ENCODE assay signal across 8 cellular contexts in the genomic region with DNA sequence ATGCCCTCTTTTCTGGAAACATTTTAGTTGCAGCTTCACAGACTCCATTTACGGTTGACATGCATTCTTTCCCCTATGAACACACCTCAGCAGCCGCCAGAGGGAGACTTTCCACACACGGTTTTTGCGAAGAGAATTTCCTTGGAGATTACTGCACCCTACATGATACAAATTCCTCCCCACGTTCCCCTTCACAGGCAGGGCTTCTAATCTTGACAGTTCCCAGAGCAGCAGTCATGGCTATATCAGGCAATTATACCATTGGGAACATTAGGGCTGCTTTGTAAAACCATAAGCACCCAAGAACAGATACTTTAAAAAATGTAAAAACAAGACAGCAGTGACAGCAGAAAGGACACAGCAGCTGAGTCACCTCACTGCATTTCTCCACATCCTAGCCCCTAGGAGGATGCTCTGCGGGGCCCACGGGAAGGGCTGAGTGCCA.
DNase-seq lines count a peak whose midpoint lies in the region; ATAC-seq and TF ChIP-seq lines count a peak whose summit lies in the region.

No MANE protein-coding gene starts in this region.

- DNase-seq in AG10803 (ENCODE audit: low read depth) (peak; percentile 59), NCI-H82 (lab: John Stamatoyannopoulos, UW) (peak; percentile 74), body of pancreas (peak; percentile 53 to 70 (median 65)), inferior parietal cortex (ENCODE audit: extremely low spot score) (peak; percentile 89)
- DNase-seq in stimulated activated CD4-positive, alpha-beta T cell treated with anti-CD3 and anti-CD28 coated beads, Interleukin-1b, Interleukin-23, amount 100 ng/mL, for 48 hours: peak; percentile 8
- DNase-seq in activated CD8-positive, alpha-beta memory T cell treated with anti-CD3 and anti-CD28 coated beads for 24 hours: no peak

- peak; percentile 81 for ATAC-seq in body of pancreas
- ATAC-seq in HG02884 (IDR thresholded peaks at IDR 0.05; ENCODE audit: unreplicated experiment): no peak

- H3K9me3 ChIP-seq in body of pancreas: no peaks in the 10 kb centered on the region

- H3K4me3 ChIP-seq in AG10803 (ENCODE audit: low read length) (no peak overlapping the region), body of pancreas (no peak overlapping the region)

- no peaks in the 10 kb centered on the region for H3K4me1 ChIP-seq in body of pancreas

- TF ChIP-seq CTCF in AG10803 (conservative IDR thresholded peaks at IDR 0.05; ENCODE audit: low read length) (peak; percentile 88), GM12874 (IDR thresholded peaks at IDR 0.05; ENCODE audit: insufficient read depth, low read depth, low read length) (peak; percentile 54), body of pancreas (IDR thresholded peaks at IDR 0.05) (peak; percentile 51 to 80 (median 65))

- WGBS in body of pancreas, 2 donors: 11% methylated on average over 7 of the region's 7 CpGs

- no peaks in the 10 kb centered on the region for H3K27me3 ChIP-seq in body of pancreas

- no peak for TF ChIP-seq POLR2A in body of pancreas (IDR thresholded peaks at IDR 0.05)

- intact Hi-C loops in body of pancreas (cut with DNase I): loop anchor here (10.0 kb wide), 1 partner anchor 171 kb away; no protein-coding TSS in a partner anchor

- no peaks in the 10 kb centered on the region for H3K36me3 ChIP-seq in body of pancreas (replicated peaks in 1 of 2; ENCODE audit: insufficient read depth in 1 of 2, low read depth in 2 of 2)

- no peak overlapping the region for H3K27ac ChIP-seq in body of pancreas
